Comparison of ENCODE assay signal across 8 cellular contexts in the genomic region with DNA sequence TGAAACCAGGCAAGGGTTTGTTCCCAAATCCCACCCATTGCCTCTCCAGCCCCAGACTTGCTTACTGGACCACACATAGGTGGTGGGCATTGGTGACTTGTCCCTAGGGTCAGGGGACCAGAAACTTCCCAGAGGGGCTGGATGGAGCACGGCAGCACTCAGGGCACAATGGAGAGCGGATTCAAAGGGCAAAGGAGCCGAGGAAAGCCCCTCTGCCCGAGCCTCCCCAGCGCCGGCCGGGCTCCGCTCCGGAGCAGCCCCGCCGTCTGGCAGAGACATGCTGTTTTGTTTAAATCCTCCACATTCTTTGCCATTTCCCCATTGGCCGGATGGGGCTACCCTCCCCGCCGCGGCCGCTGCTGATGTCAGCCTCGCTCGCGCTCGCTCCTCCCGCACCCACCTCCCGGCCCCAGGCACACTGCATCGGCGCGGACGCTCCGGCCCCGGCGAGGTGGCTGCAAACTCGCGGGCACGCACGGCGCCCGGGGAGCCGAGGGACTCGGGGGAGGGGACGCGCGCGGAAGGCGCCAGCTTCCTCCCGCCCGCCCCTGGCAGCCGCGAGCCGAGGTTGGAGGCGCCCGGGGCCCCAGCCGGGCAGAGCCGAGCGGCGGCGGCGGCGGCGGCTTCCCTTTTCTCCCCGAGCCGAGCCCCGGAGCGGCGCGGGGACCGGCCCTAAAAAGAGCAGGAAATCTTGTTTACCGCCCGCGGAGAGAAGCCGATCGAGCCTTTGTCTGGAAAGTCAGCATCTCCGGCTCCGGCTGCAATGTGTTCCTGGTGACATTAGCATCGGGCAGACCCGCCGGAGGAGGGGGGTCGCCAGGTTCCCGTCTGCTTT.
DNase-seq lines count a peak whose midpoint lies in the region; ATAC-seq lines count a peak whose summit lies in the region.

TSS of gene PITPNC1 (plus strand) at position 390 of the 835 bp plus-strand sequence.

- ATAC-seq in GM18868 (IDR thresholded peaks at IDR 0.05; ENCODE audit: unreplicated experiment) (peak; percentile 69), HG03108 (IDR thresholded peaks at IDR 0.05; ENCODE audit: unreplicated experiment) (peak; percentile 61)

- in situ Hi-C loops in ACHN (cut with HindIII; ENCODE audit: low pct_ligation_motif_present, low pct_unique_long_range_greater_than_20kb, low sequenced_read_pairs): no loop called here

- peak within 1 kb of the TSS; percentile 89 for H3K27ac ChIP-seq in caudate nucleus (ENCODE audit: low read depth, low read length)

- peak; percentile 87 for DNase-seq in ACHN
- DNase-seq in NCI-H345 (lab: John Stamatoyannopoulos, UW): peak; percentile 76
- DNase-seq in activated CD4-positive, CD25-positive, alpha-beta regulatory T cell treated with anti-CD3 and anti-CD28 coated beads, Interleukin-2, amount 50 U/mL, for 16 hours (ENCODE audit: low read depth, low spot score): peak; percentile 68
- DNase-seq in caudate nucleus (lab: John Stamatoyannopoulos, UW): peak in 58 of 61 donors; percentile 38 to 92 (median 78)
- peak; percentile 97 for DNase-seq in islet precursor cell
- peak; percentile 75 to 87 (median 79) for DNase-seq in stimulated activated CD4-positive, alpha-beta T cell treated with anti-CD3 and anti-CD28 coated beads, Interleukin-12 subunit alpha, Interleukin-12 subunit beta, amount 100 ng/mL, for 48 hours (ENCODE audit: low read depth in 2 of 3, low spot score in 1 of 3)

Comparison
In these comparisons a context has a peak if more than half of its experiments do, and no peak if none do; other contexts are left out.
1. Peak in every context shown above with its lines: DNase-seq, ATAC-seq and H3K27ac ChIP-seq.